13 cellular contexts compared by ENCODE assay signal in the genomic region with DNA sequence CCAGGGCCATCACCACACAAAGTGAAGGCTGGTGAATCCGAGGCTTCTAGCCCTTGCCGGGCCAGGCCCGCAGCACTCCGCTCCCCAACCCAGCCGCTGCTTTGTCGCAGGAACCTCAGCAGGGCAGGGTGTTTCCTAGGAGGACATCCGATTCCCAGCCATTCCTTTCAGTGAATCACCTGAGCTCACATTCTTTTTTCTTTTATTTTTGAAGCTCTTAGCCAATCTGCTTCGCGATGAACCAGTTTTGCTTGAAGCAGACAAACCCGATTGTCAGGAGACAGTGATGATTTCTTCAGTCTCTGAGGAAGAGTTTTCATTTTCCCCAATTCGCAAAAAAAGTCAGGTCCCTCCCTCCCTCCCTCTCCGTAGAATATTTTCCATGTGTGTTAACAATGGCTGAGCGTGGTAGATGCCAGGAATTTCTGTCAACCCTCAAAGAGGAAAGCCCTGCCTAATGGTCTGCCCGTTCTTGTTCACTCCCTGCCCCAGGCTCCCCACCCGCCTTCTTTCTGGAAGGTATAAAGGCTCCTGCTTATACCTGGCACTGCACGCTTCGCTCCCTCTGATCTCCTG. TPM values are rescaled to one million over a fixed set of nuclear protein-coding genes. Genes with fewer than 3 reads are reported as not detected.
A peak's percentile ranks its signal among the peaks of the same experiment; 100 is the strongest.
DNase-seq lines count a peak whose midpoint lies in the region; ATAC-seq, FAIRE-seq and TF ChIP-seq lines count a peak whose summit lies in the region.
"Had no signal": no experiment of that assay in that cellular context is flagged by ENCODE, and none has a peak within 500 bp of the region (broad histone marks: within the 10 kb centered on the region; RNA-seq: fewer than 3 reads in every experiment).

No MANE protein-coding gene starts in this region.

- no peak overlapping the region for H3K4me2 ChIP-seq in GM23338

- H3K4me1 ChIP-seq in GM23338 (ENCODE audit: insufficient read depth) (no peaks in the 10 kb centered on the region), breast epithelium (peaks cover 7 to 22% of the 10 kb centered on the region in 2 donors), left lung (peaks cover 2 to 6% of the 10 kb centered on the region in 2 donors), stomach smooth muscle (ENCODE audit: control insufficient read depth, insufficient read depth, low read length) (peaks cover 50% of the 10 kb centered on the region)

- peak overlapping the region; percentile 21 to 58 for H3K9ac ChIP-seq in stomach smooth muscle (ENCODE audit: low read length in 2 of 2)

- FAIRE-seq in H54 (lab: Jason Lieb, UNC) = no peak

- H3K4me3 Mint-ChIP-seq in GM23338 = no peak overlapping the region
- H3K4me3 Mint-ChIP-seq: dendritic cell treated with granulocyte-macrophage colony-stimulating factor and Interleukin-4, amounts not matched to agents 40 ng/mL and 50 ng/mL, for 4 days; stimulated activated effector memory CD8-positive, alpha-beta T cell treated with anti-CD3 and anti-CD28 coated beads, Interleukin-12 subunit alpha, Interleukin-12 subunit beta, amount 100 ng/mL, for 72 hours had no signal

- H4K20me1 ChIP-seq in GM23338 (replicated peaks; ENCODE audit: insufficient read depth) = no peaks in the 10 kb centered on the region

- H3F3A ChIP-seq in GM23338 (replicated peaks; ENCODE audit: low read depth) = no peaks in the 10 kb centered on the region

- no peaks in the 10 kb centered on the region for H3K36me3 Mint-ChIP-seq in GM23338 (ENCODE audit: low read depth)
- H3K36me3 Mint-ChIP-seq: stimulated activated effector memory CD8-positive, alpha-beta T cell treated with anti-CD3 and anti-CD28 coated beads, Interleukin-12 subunit alpha, Interleukin-12 subunit beta, amount 100 ng/mL, for 72 hours had no signal

- TF ChIP-seq POLR2A in breast epithelium (IDR thresholded peaks at IDR 0.05) = no peak
- TF ChIP-seq POLR2A in H54 (IDR thresholded peaks at IDR 0.05; ENCODE audit: low read depth, low read length) = no peak

- H3K9me2 ChIP-seq in GM23338 (ENCODE audit: insufficient read depth) = no peaks in the 10 kb centered on the region

- H3K4me3 ChIP-seq in GM23338 (no peak overlapping the region), breast epithelium (peak overlapping the region in 2 of 3 donors; percentile 15 to 49), left lung (no peak overlapping the region), stomach smooth muscle (ENCODE audit: low read length in 2 of 2) (peak overlapping the region in 1 of 2 donors; percentile 44)

- no peaks in the 10 kb centered on the region for H3K36me3 ChIP-seq in GM23338 (ENCODE audit: insufficient read depth)
- no peaks in the 10 kb centered on the region for H3K36me3 ChIP-seq in breast epithelium
- H3K36me3 ChIP-seq in left lung = no peaks in the 10 kb centered on the region
- no peaks in the 10 kb centered on the region for H3K36me3 ChIP-seq in stomach smooth muscle (ENCODE audit: control insufficient read depth in 2 of 2, insufficient read depth in 2 of 2, low read length in 2 of 2)

- H3K9me3 Mint-ChIP-seq in GM23338 = no peaks in the 10 kb centered on the region
- H3K9me3 Mint-ChIP-seq: stimulated activated effector memory CD8-positive, alpha-beta T cell treated with anti-CD3 and anti-CD28 coated beads, Interleukin-12 subunit alpha, Interleukin-12 subunit beta, amount 100 ng/mL, for 72 hours had no signal

- H2AFZ ChIP-seq in GM23338 = no peak overlapping the region

- H3K79me2 ChIP-seq in GM23338 (replicated peaks; ENCODE audit: insufficient read depth) = no peaks in the 10 kb centered on the region

- no peaks in the 10 kb centered on the region for H3K9me3 ChIP-seq in breast epithelium
- no peaks in the 10 kb centered on the region for H3K9me3 ChIP-seq in left lung
- H3K9me3 ChIP-seq in stomach smooth muscle (ENCODE audit: control insufficient read depth in 2 of 2, low read length in 2 of 2) = no peaks in the 10 kb centered on the region

- TF ChIP-seq CTCF in GM23338 (conservative IDR thresholded peaks at IDR 0.05; ENCODE audit: low read depth in 2 of 2) (no peak), breast epithelium (IDR thresholded peaks at IDR 0.05) (no peak), left lung (IDR thresholded peaks at IDR 0.05) (no peak)

- H3K27me3 ChIP-seq in GM23338 (ENCODE audit: insufficient read depth) = no peaks in the 10 kb centered on the region
- H3K27me3 ChIP-seq in breast epithelium = no peaks in the 10 kb centered on the region
- no peaks in the 10 kb centered on the region for H3K27me3 ChIP-seq in left lung
- no peaks in the 10 kb centered on the region for H3K27me3 ChIP-seq in stomach smooth muscle (ENCODE audit: control insufficient read depth in 1 of 2, insufficient read depth in 2 of 2, low read length in 2 of 2)

- peaks cover 3% of the 10 kb centered on the region for H3K27me3 Mint-ChIP-seq in GM23338 (ENCODE audit: insufficient read depth, low read depth, poor library complexity)
- H3K27me3 Mint-ChIP-seq: dendritic cell treated with granulocyte-macrophage colony-stimulating factor and Interleukin-4, amounts not matched to agents 40 ng/mL and 50 ng/mL, for 4 days had no signal

- intact Hi-C loops in breast epithelium (cut with DNase I; ENCODE audit: low total_unique reads) = no loop called here
- intact Hi-C loops in left lung (cut with DNase I) = no loop called here
- intact Hi-C loops in posterior vena cava (cut with DNase I) = loop anchor here in 1 of 2 donors (5.0 kb wide), 1 partner anchor 36 kb away; a partner anchor contains a TSS

- peak overlapping the region; percentile 80; the same call in 1 of the 2 replicates for H3K27ac Mint-ChIP-seq in GM23338
- H3K27ac Mint-ChIP-seq: dendritic cell treated with granulocyte-macrophage colony-stimulating factor and Interleukin-4, amounts not matched to agents 40 ng/mL and 50 ng/mL, for 4 days; stimulated activated effector memory CD8-positive, alpha-beta T cell treated with anti-CD3 and anti-CD28 coated beads, Interleukin-12 subunit alpha, Interleukin-12 subunit beta, amount 100 ng/mL, for 72 hours had no signal

- ATAC-seq in GM23338 = peak; percentile 68
- ATAC-seq in left lung = peak; percentile 39
- ATAC-seq: stimulated activated effector memory CD8-positive, alpha-beta T cell treated with anti-CD3 and anti-CD28 coated beads, Interleukin-12 subunit alpha, Interleukin-12 subunit beta, amount 100 ng/mL, for 72 hours had no signal

- H3K27ac ChIP-seq in GM23338 (ENCODE audit: low read depth) (no peak overlapping the region), breast epithelium (peak overlapping the region; percentile 83 to 92), left lung (peak overlapping the region in 1 of 2 donors; percentile 8), stomach smooth muscle (ENCODE audit: low read length) (peak overlapping the region; percentile 77)

- DNase-seq in GM23338 (ENCODE audit: low spot score) = no peak
- peak in 1 of 2 donors; percentile 71 for DNase-seq in breast epithelium (ENCODE audit: low spot score in 2 of 2)
- no peak for DNase-seq in left lung
- no peak for DNase-seq in MV-4-11 (lab: John Stamatoyannopoulos, UW)
- no peak for DNase-seq in H54 (ENCODE audit: insufficient read length, low spot score)
- DNase-seq in posterior vena cava (ENCODE audit: low spot score) = no peak
- no peak for DNase-seq in NOMO-1 treated with DMSO at 0.1 percent for 48 hours (lab: John Stamatoyannopoulos, UW; ENCODE audit: unreplicated experiment)
- DNase-seq: NCI-H1105; NCI-H510A treated with DMSO at 0.1 percent for 48 hours; stimulated activated CD4-positive, alpha-beta T cell treated with anti-CD3 and anti-CD28 coated beads, Interleukin-2, amount 100 ng/mL, for 48 hours had no signal

- H3K4me1 Mint-ChIP-seq in GM23338 = peaks cover 7% of the 10 kb centered on the region
- H3K4me1 Mint-ChIP-seq: stimulated activated effector memory CD8-positive, alpha-beta T cell treated with anti-CD3 and anti-CD28 coated beads, Interleukin-12 subunit alpha, Interleukin-12 subunit beta, amount 100 ng/mL, for 72 hours had no signal

TF ChIP-seq in GM23338, 12 proteins besides CTCF, POLR2A, EP300 and RAD21:
- TF ChIP-seq EZH2phosphoT487 (IDR thresholded peaks at IDR 0.05; ENCODE audit: unreplicated experiment) = no peak
- TF ChIP-seq, protein P1, sequence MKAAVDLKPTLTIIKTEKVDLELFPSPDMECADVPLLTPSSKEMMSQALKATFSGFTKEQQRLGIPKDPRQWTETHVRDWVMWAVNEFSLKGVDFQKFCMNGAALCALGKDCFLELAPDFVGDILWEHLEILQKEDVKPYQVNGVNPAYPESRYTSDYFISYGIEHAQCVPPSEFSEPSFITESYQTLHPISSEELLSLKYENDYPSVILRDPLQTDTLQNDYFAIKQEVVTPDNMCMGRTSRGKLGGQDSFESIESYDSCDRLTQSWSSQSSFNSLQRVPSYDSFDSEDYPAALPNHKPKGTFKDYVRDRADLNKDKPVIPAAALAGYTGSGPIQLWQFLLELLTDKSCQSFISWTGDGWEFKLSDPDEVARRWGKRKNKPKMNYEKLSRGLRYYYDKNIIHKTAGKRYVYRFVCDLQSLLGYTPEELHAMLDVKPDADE (IDR thresholded peaks at IDR 0.05) = no peak
- TF ChIP-seq STAT1 (IDR thresholded peaks at IDR 0.05; ENCODE audit: unreplicated experiment) = no peak
- no peak for TF ChIP-seq ZNF331 (CRISPR knock-in tag; IDR thresholded peaks at IDR 0.05; ENCODE audit: low read depth)
- no peak for TF ChIP-seq NANOG (IDR thresholded peaks at IDR 0.05; ENCODE audit: borderline replicate concordance)
TF ChIP-seq in GM23338: peak in this region for 0.

RNA-seq across cellular contexts. Expression of a gene that starts 34.9 kb away (rescaled TPM):
- total RNA-seq in GM23338 (2014; rRNA removed; shearing (Covaris generic)) = 4.5 TPM in 2 replicates
- polyA plus RNA-seq in GM23338 (2016; fragmentation: Nextera tagmentation; extraction: Ambion mirVana) = 1.5 and 1.9 TPM in 2 replicates
- total RNA-seq in breast epithelium (100 to 1,000 TPM in 1 of 3 donors, 10 to 100 TPM in 2; 61.9 to 164 (median 65.0) TPM), left lung (10 to 100 TPM; 76.5 to 79.3 TPM), posterior vena cava (10 to 100 TPM; 80.8 to 87.2 TPM)

Comparison
In these comparisons a context has a peak if more than half of its experiments do, and no peak if none do; other contexts are left out.
1. H3K4me3 ChIP-seq: peak in breast epithelium (2 of 3); none in GM23338 (single experiment) and left lung (0 of 2).
2. RNA of a gene that starts 34.9 kb away (total RNA-seq): 80.8 to 87.2 TPM in posterior vena cava, 76.5 to 79.3 TPM in left lung and 61.9 to 164 TPM in breast epithelium; 4.5 TPM in GM23338; every median in the first group is over 10 times any median in the second.